1 cellular context compared by ENCODE assay signal in genomic region chr12:57430931-57431566, GRCh38.
TF ChIP-seq lines count a peak whose summit lies in the region.

R3HDM2 (minus strand) TSS chr12:57431043; CDS start chr12:57310428, 120,615 bp downstream.

TF ChIP-seq in H1, 55 proteins besides CTCF, POLR2A, EP300 and RAD21:
- TF ChIP-seq SIN3A (conservative IDR thresholded peaks at IDR 0.05 in 1 of 2, IDR thresholded peaks at IDR 0.05 in 1 of 2; ENCODE audit: low read depth in 1 of 2, low read length in 2 of 2): peak in 1 of 2 experiments; percentile 21; a peak in 1 of 4 replicates
- no peak for TF ChIP-seq ATF3 (IDR thresholded peaks at IDR 0.05; ENCODE audit: insufficient read depth, low read depth, low read length)
- no peak for TF ChIP-seq SIX5 (IDR thresholded peaks at IDR 0.05; ENCODE audit: low read depth, low read length)
- TF ChIP-seq MAX (IDR thresholded peaks at IDR 0.05): peak; percentile 98
- TF ChIP-seq KDM1A (IDR thresholded peaks at IDR 0.05; ENCODE audit: borderline replicate concordance, low read length): no peak
- TF ChIP-seq YY1 (IDR thresholded peaks at IDR 0.05; ENCODE audit: low read depth, low read length): no peak
- TF ChIP-seq, protein P1, sequence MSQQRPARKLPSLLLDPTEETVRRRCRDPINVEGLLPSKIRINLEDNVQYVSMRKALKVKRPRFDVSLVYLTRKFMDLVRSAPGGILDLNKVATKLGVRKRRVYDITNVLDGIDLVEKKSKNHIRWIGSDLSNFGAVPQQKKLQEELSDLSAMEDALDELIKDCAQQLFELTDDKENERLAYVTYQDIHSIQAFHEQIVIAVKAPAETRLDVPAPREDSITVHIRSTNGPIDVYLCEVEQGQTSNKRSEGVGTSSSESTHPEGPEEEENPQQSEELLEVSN (IDR thresholded peaks at IDR 0.05): peak; percentile 96
- peak; percentile 84 for TF ChIP-seq ASH2L (IDR thresholded peaks at IDR 0.05; ENCODE audit: low read length)
- peak; percentile 68 for TF ChIP-seq TAF1 (IDR thresholded peaks at IDR 0.05; ENCODE audit: low read depth, low read length)
- peak; percentile 86 for TF ChIP-seq POLR2AphosphoS5 (IDR thresholded peaks at IDR 0.05; ENCODE audit: low read depth, low read length)
- TF ChIP-seq POU5F1 (IDR thresholded peaks at IDR 0.05; ENCODE audit: low read depth, low read length): no peak
- peak; percentile 21; the same call in 1 of the 2 replicates for TF ChIP-seq JUND (IDR thresholded peaks at IDR 0.05; ENCODE audit: low read length)
- 0 out of 2 replicates have a peak, but pooled peaks have one; percentile 14 for TF ChIP-seq NRF1 (IDR thresholded peaks at IDR 0.05; ENCODE audit: low read depth, low read length)
- peak; percentile 97 for TF ChIP-seq CREB1 (IDR thresholded peaks at IDR 0.05)
- peak; percentile 40; the same call in 1 of the 2 replicates for TF ChIP-seq TBP (IDR thresholded peaks at IDR 0.05; ENCODE audit: low read depth, low read length)
- TF ChIP-seq TEAD4 (IDR thresholded peaks at IDR 0.05; ENCODE audit: low read depth, low read length): peak; percentile 74; the same call in 1 of the 2 replicates
- peak; percentile 29; the same call in 1 of the 2 replicates for TF ChIP-seq BACH1 (IDR thresholded peaks at IDR 0.05; ENCODE audit: low read length)
- TF ChIP-seq HDAC2 (IDR thresholded peaks at IDR 0.05; ENCODE audit: borderline replicate concordance in 1 of 2, low read depth in 2 of 2, low read length in 2 of 2): peak; percentile 22 to 54; a peak in 1 of 4 replicates
- no peak for TF ChIP-seq NANOG (IDR thresholded peaks at IDR 0.05; ENCODE audit: insufficient read depth, low read depth, low read length, poor library complexity, severe bottlenecking)
- TF ChIP-seq EGR1 (IDR thresholded peaks at IDR 0.05; ENCODE audit: borderline replicate concordance, low read depth, low read length): 0 out of 2 replicates have a peak, but pooled peaks have one; percentile 23
- TF ChIP-seq, protein P2, sequence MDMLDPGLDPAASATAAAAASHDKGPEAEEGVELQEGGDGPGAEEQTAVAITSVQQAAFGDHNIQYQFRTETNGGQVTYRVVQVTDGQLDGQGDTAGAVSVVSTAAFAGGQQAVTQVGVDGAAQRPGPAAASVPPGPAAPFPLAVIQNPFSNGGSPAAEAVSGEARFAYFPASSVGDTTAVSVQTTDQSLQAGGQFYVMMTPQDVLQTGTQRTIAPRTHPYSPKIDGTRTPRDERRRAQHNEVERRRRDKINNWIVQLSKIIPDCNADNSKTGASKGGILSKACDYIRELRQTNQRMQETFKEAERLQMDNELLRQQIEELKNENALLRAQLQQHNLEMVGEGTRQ (IDR thresholded peaks at IDR 0.05; ENCODE audit: low read length): no peak
- TF ChIP-seq ATF2 (IDR thresholded peaks at IDR 0.05; ENCODE audit: low read length): peak; percentile 33; the same call in 1 of the 2 replicates
- peak; percentile 66 for TF ChIP-seq SP1 (IDR thresholded peaks at IDR 0.05; ENCODE audit: low read depth, low read length)
